ENCODE assay signal across 26 cellular contexts in the genomic region with DNA sequence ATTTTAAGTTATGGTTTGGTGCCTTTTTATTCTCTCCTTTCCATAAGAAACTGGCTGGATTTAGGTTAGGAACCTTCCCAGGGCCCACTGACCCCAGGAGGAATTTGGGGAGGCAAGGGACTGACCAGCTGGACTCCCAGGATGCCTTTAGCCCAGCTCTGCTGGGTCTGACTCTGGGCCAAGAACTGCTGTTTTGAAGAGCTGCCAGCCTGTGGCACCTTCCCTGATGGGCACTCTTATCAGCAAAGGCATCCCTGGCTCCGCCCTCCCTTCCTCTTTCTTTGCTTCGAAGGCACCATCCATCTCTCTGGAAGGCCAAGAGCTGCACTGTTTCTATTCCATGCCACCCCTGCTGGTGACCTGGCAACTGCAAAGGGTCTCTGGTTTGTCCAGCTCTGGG.
"Had no signal": no experiment of that assay in that cellular context is flagged by ENCODE, and none has a peak within 500 bp of the region (broad histone marks: within the 10 kb centered on the region; RNA-seq: fewer than 3 reads in every experiment).

No MANE protein-coding gene starts in this region.

- H3K9ac ChIP-seq: neural progenitor cell had no signal

- H3K9me3 ChIP-seq: left lung, lower lobe of right lung, ovary, right atrium auricular region, right lobe of liver, tibial nerve, upper lobe of left lung, vagina had no signal

- H3K27ac ChIP-seq: hepatocyte, left lung, lower lobe of right lung, neural progenitor cell, ovary, right atrium auricular region, right lobe of liver, tibial nerve, upper lobe of left lung, vagina had no signal

- H3K4me2 ChIP-seq: hepatocyte, neural progenitor cell, smooth muscle cell had no signal

- H3K79me2 ChIP-seq: hepatocyte had no signal

- H3K36me3 ChIP-seq: left lung, lower lobe of right lung, neural progenitor cell, ovary, right atrium auricular region, right lobe of liver, tibial nerve, upper lobe of left lung, vagina had no signal

- H3K27me3 ChIP-seq: hepatocyte, left lung, neural progenitor cell, ovary, right atrium auricular region, right lobe of liver, tibial nerve, upper lobe of left lung, vagina had no signal

- DNase-seq: kidney glomerular epithelial cell; left cardiac atrium; left lung; lower lobe of right lung; mammary epithelial cell; mesenchymal stem cell; naive B cell; natural killer cell; nephron progenitor cell; ovary; stimulated activated CD4-positive, alpha-beta T cell treated with anti-CD3 and anti-CD28 coated beads, Interleukin-1b, Interleukin-23, amount 100 ng/mL, for 48 hours; stimulated activated CD4-positive, alpha-beta T cell treated with anti-CD3 and anti-CD28 coated beads, Interleukin-2, amount 100 ng/mL, for 48 hours; stimulated activated CD4-positive, alpha-beta T cell treated with anti-CD3 and anti-CD28 coated beads, Interleukin-4, amount 100 ng/mL, for 4 hours; stimulated activated CD8-positive, alpha-beta memory T cell treated with anti-CD3 and anti-CD28 coated beads, Interleukin-4, amount 100 ng/mL, for 48 hours; stimulated activated naive CD4-positive, alpha-beta T cell treated with Interleukin-2 at 50 U/mL for 16 hours; stimulated activated naive CD8-positive, alpha-beta T cell treated with anti-CD3 and anti-CD28 coated beads, Interleukin-15, amount 100 ng/mL, for 72 hours; substantia nigra; upper lobe of left lung had no signal

- H3K4me1 ChIP-seq: left lung, lower lobe of right lung, right atrium auricular region, upper lobe of left lung, vagina had no signal

- H3K4me3 ChIP-seq: hepatocyte, left lung, lower lobe of right lung, neural progenitor cell, ovary, right atrium auricular region, right lobe of liver, smooth muscle cell, tibial nerve, upper lobe of left lung, vagina had no signal

- ATAC-seq: left cardiac atrium; left lung; lower lobe of right lung; natural killer cell; stimulated activated memory B cell treated with anti-CD40 and anti-IgM and Interleukin-4, amounts not matched to agents 10 μg/mL and 1 μg/mL and 100 μg/mL, for 72 hours; stimulated activated naive CD8-positive, alpha-beta T cell treated with anti-CD3 and anti-CD28 coated beads, Interleukin-15, amount 100 ng/mL, for 72 hours had no signal
